8 cellular contexts compared by ENCODE assay signal in genomic region chr5:111092062-111092853, GRCh38. TPM values are rescaled to one million over a fixed set of nuclear protein-coding genes. Genes with fewer than 3 reads are reported as not detected.
DNase-seq lines count a peak whose midpoint lies in the region; ATAC-seq and TF ChIP-seq lines count a peak whose summit lies in the region.

TSS of gene WDR36 (plus strand) at chr5:111092348. CDS start at chr5:111092457, 109 bp downstream.

- H3K27ac ChIP-seq in MM.1S (ENCODE audit: low read length) = peak within 1 kb of the TSS; percentile 71; the same call in 1 of the 2 replicates

- DNase-seq in G401 (ENCODE audit: low spot score) = peak; percentile 91
- DNase-seq in HCEC 1CT = peak; percentile 93
- DNase-seq in MM.1S = peak; percentile 91
- peak; percentile 75 for DNase-seq in SHP77 treated with DMSO at 0.1 percent for 48 hours (lab: John Stamatoyannopoulos, UW)
- DNase-seq in activated effector memory CD4-positive, alpha-beta T cell treated with anti-CD3 and anti-CD28 coated beads, Interleukin-2, amount 50 U/mL, for 16 hours = peak; percentile 95
- peak; percentile 78 for DNase-seq in fibroblast of the conjunctiva (ENCODE audit: low read depth)
- DNase-seq in stimulated activated naive CD8-positive, alpha-beta T cell treated with anti-CD3 and anti-CD28 coated beads, Interleukin-15, Interleukin-2, amounts not matched to agents 100 U/mL and 50 U/mL, for 24 hours = peak; percentile 90

- peak within 1 kb of the TSS; percentile 93 for H2AFZ ChIP-seq in MM.1S (ENCODE audit: low read length)

- peak within 1 kb of the TSS; percentile 96 to 98 (median 97) for H3K4me3 Mint-ChIP-seq in nephron

- peaks cover 50% of the 10 kb centered on the region for H3K79me2 ChIP-seq in MM.1S (ENCODE audit: low read length)

- H3K4me3 ChIP-seq in MM.1S (ENCODE audit: low read length) = peak within 1 kb of the TSS; percentile 91

- no peaks in the 10 kb centered on the region for H3K27me3 ChIP-seq in MM.1S (replicated peaks; ENCODE audit: insufficient read depth, low read length)

- in situ Hi-C loops in G401 (cut with HindIII; ENCODE audit: low sequenced_read_pairs) = no loop called here

- H3K4me2 ChIP-seq in MM.1S (ENCODE audit: low read depth, low read length) = peak within 1 kb of the TSS; percentile 61

- H3K9me3 ChIP-seq in MM.1S (replicated peaks; ENCODE audit: insufficient read depth, low read length) = no peaks in the 10 kb centered on the region

- H3K9ac ChIP-seq in MM.1S (ENCODE audit: low read length) = peak within 1 kb of the TSS; percentile 83

- H3K36me3 ChIP-seq in MM.1S (replicated peaks; ENCODE audit: insufficient read depth, low read length) = no peaks in the 10 kb centered on the region

- peaks cover 16% of the 10 kb centered on the region for H4K20me1 ChIP-seq in MM.1S (ENCODE audit: insufficient read depth, low read length)

- H3K4me1 ChIP-seq in MM.1S (ENCODE audit: low read length) = peaks cover 9% of the 10 kb centered on the region

- TF ChIP-seq CTCF in MM.1S (IDR thresholded peaks at IDR 0.05; ENCODE audit: low read length) (no peak), nephron (IDR thresholded peaks at IDR 0.05; ENCODE audit: unreplicated experiment in 3 of 3) (no peak)

- H3K27ac Mint-ChIP-seq in nephron = peak within 1 kb of the TSS; percentile 66 to 82 (median 77)

- H3K4me1 Mint-ChIP-seq in nephron = peaks cover 23% of the 10 kb centered on the region

- H3K36me3 Mint-ChIP-seq in nephron (ENCODE audit: low read depth) = peaks cover 11% of the 10 kb centered on the region

- peaks cover 5% of the 10 kb centered on the region for H3K9me3 Mint-ChIP-seq in nephron

- no peaks in the 10 kb centered on the region for H3F3A ChIP-seq in MM.1S (ENCODE audit: insufficient read depth, low read length)

- peaks cover 3% of the 10 kb centered on the region for H3K27me3 Mint-ChIP-seq in nephron (ENCODE audit: low read depth)

- ATAC-seq in stimulated activated naive CD8-positive, alpha-beta T cell treated with anti-CD3 and anti-CD28 coated beads, Interleukin-15, Interleukin-2, amounts not matched to agents 100 U/mL and 50 U/mL, for 24 hours = peak; percentile 96

- no peaks in the 10 kb centered on the region for H3K9me2 ChIP-seq in MM.1S (replicated peaks; ENCODE audit: insufficient read depth, low read length)

RNA-seq across cellular contexts. Expression of gene WDR36, which starts in this region (rescaled TPM):
- total RNA-seq in G401 (2014; rRNA removed; shearing (Covaris generic)) = 26.8 and 44.0 TPM in 2 replicates

Comparison
In these comparisons a context has a peak if more than half of its experiments do, and no peak if none do; other contexts are left out.
1. Peak in every context shown above with its lines: DNase-seq, ATAC-seq, H3K4me3 ChIP-seq and H3K27ac ChIP-seq.